8 cellular contexts compared by ENCODE assay signal in genomic region chr2:181457121-181457740, GRCh38. TPM values are rescaled to one million over a fixed set of nuclear protein-coding genes. Genes with fewer than 3 reads are reported as not detected.
DNase-seq lines count a peak whose midpoint lies in the region; ATAC-seq and TF ChIP-seq lines count a peak whose summit lies in the region.

Gene ITGA4, plus strand, starts transcription at chr2:181457386. Its CDS starts 269 bp downstream, at chr2:181457655.

- intact Hi-C loops in activated CD4-positive, alpha-beta T cell treated with anti-CD3 and anti-CD28 coated beads, Interleukin-2, amount 10 ng/mL, durations not matched to agents 24 days and 14 days (cut with micrococcal nuclease), result loop anchor here (1.0 to 10.0 kb wide), 9 partner anchors 35 to 475 kb away; partner anchors contain the start of gene UBE2E3
- intact Hi-C loops in dorsolateral prefrontal cortex (cut with DNase I), result loop anchor here (10.0 kb wide), 1 partner anchor 352 kb away; no protein-coding TSS in a partner anchor

- H3K4me1 Mint-ChIP-seq in activated CD4-positive, alpha-beta T cell treated with anti-CD3 and anti-CD28 coated beads, Interleukin-2, amount 10 ng/mL, durations not matched to agents 24 days and 14 days, result peaks cover 45% of the 10 kb centered on the region

- peaks cover 25% of the 10 kb centered on the region for H3K36me3 Mint-ChIP-seq in activated CD4-positive, alpha-beta T cell treated with anti-CD3 and anti-CD28 coated beads, Interleukin-2, amount 10 ng/mL, durations not matched to agents 24 days and 14 days (ENCODE audit: low read depth)

- in situ Hi-C loops in GM13976 (cut with MboI; ENCODE audit: low sequenced_read_pairs, unreplicated experiment), result loop anchor here (5.0 kb wide), 2 partner anchors 150 to 350 kb away; no protein-coding TSS in a partner anchor

- peak within 1 kb of the TSS; percentile 93 for H3K27ac Mint-ChIP-seq in activated CD4-positive, alpha-beta T cell treated with anti-CD3 and anti-CD28 coated beads, Interleukin-2, amount 10 ng/mL, durations not matched to agents 24 days and 14 days

- H3K4me3 ChIP-seq in dorsolateral prefrontal cortex, result peak within 1 kb of the TSS; percentile 35 to 75 (median 56)

- peak; percentile 95 for TF ChIP-seq CTCF in GM13976 (IDR thresholded peaks at IDR 0.05; ENCODE audit: borderline replicate concordance, control extremely low read depth, extremely low read depth, insufficient read depth, missing control alignments)
- peak in 53 of 56 donors; percentile 13 to 68 (median 48) for TF ChIP-seq CTCF in dorsolateral prefrontal cortex (IDR thresholded peaks at IDR 0.05 in 54 of 56, conservative IDR thresholded peaks at IDR 0.05 in 2 of 56; ENCODE audit: low read depth in 1 of 56, partially characterized antibody in 56 of 56)

- peak within 1 kb of the TSS in 5 of 59 donors; percentile 6 to 39 (median 13) for H3K27ac ChIP-seq in dorsolateral prefrontal cortex

- H3K9me3 Mint-ChIP-seq in activated CD4-positive, alpha-beta T cell treated with anti-CD3 and anti-CD28 coated beads, Interleukin-2, amount 10 ng/mL, durations not matched to agents 24 days and 14 days, result peaks cover under 1% of the 10 kb centered on the region

- H3K4me3 Mint-ChIP-seq in activated CD4-positive, alpha-beta T cell treated with anti-CD3 and anti-CD28 coated beads, Interleukin-2, amount 10 ng/mL, durations not matched to agents 24 days and 14 days, result peak within 1 kb of the TSS; percentile 89

- peak; percentile 75 for ATAC-seq in HG02610 (IDR thresholded peaks at IDR 0.05; ENCODE audit: unreplicated experiment)

- no peaks in the 10 kb centered on the region for H3K27me3 Mint-ChIP-seq in activated CD4-positive, alpha-beta T cell treated with anti-CD3 and anti-CD28 coated beads, Interleukin-2, amount 10 ng/mL, durations not matched to agents 24 days and 14 days

- H3K27me3 ChIP-seq in dorsolateral prefrontal cortex, result peaks cover 0 to 54% (median 21%) of the 10 kb centered on the region in 45 donors

- DNase-seq in GM13976 (ENCODE audit: low spot score) (peak; percentile 87), NCI-H1930 (lab: John Stamatoyannopoulos, UW) (peak; percentile 53 to 71), dorsolateral prefrontal cortex (peak in 5 of 10 donors; percentile 19 to 52 (median 33)), medulla oblongata (ENCODE audit: extremely low spot score) (peak; percentile 44), putamen (ENCODE audit: low spot score) (no peak)
- DNase-seq in activated CD4-positive, alpha-beta T cell treated with anti-CD3 and anti-CD28 coated beads, Interleukin-2, amount 10 ng/mL, durations not matched to agents 24 days and 14 days, result peak; percentile 97
- peak; percentile 68 for DNase-seq in stimulated activated CD8-positive, alpha-beta memory T cell treated with anti-CD3 and anti-CD28 coated beads, Interleukin-15, amount 100 ng/mL, for 1 hour (ENCODE audit: low read depth)

RNA-seq across cellular contexts. Expression of gene ITGA4, which starts in this region (rescaled TPM):
- 106 and 109 TPM in 2 replicates for total RNA-seq in activated CD4-positive, alpha-beta T cell treated with anti-CD3 and anti-CD28 coated beads, Interleukin-2, amount 10 ng/mL, durations not matched to agents 24 days and 14 days
- total RNA-seq in dorsolateral prefrontal cortex, result 10 to 100 TPM in 1 of 120 experiments, 1 to 10 TPM in 116, under 1 TPM in 3; 0.50 to 11.7 (median 2.7) TPM
